ENCODE assay signal across 24 cellular contexts in genomic region chr17:50927287-50927686, GRCh38.
DNase-seq lines count a peak whose midpoint lies in the region; ATAC-seq and TF ChIP-seq lines count a peak whose summit lies in the region.
"Had no signal": no experiment of that assay in that cellular context is flagged by ENCODE, and none has a peak within 500 bp of the region (broad histone marks: within the 10 kb centered on the region; RNA-seq: fewer than 3 reads in every experiment).

No MANE protein-coding gene starts in this region.

- H3K9me3 Mint-ChIP-seq in CD4-positive, alpha-beta memory T cell = no peaks in the 10 kb centered on the region
- no peaks in the 10 kb centered on the region for H3K9me3 Mint-ChIP-seq in stimulated activated effector memory CD8-positive, alpha-beta T cell treated with anti-CD3 and anti-CD28 coated beads, Interleukin-12 subunit alpha, Interleukin-12 subunit beta, amount 100 ng/mL, for 72 hours
- H3K9me3 Mint-ChIP-seq: HFFc6, IgD-negative memory B cell had no signal

- no peak overlapping the region for H3K27ac ChIP-seq in CD4-positive, alpha-beta memory T cell (ENCODE audit: low read depth, low read length)
- H3K27ac ChIP-seq in prostate gland = no peak overlapping the region
- H3K27ac ChIP-seq: KMS-11, PC-9, SJCRH30 had no signal

- DNase-seq in CD4-positive, alpha-beta memory T cell = no peak
- DNase-seq in T-helper 17 cell = no peak
- peak; percentile 63 for DNase-seq in left lobe of liver (ENCODE audit: low spot score)
- DNase-seq in stimulated activated effector memory CD8-positive, alpha-beta T cell treated with anti-CD3 and anti-CD28 coated beads, Interleukin-12 subunit alpha, Interleukin-12 subunit beta, amount 100 ng/mL, for 72 hours (ENCODE audit: low spot score in 2 of 2) = no peak
- DNase-seq in prostate gland (ENCODE audit: low spot score) = no peak
- no peak for DNase-seq in EL
- DNase-seq: BE2C, COR-L47, GDM1, GOT3, HFFc6, MM.1S, NCI-H2029 treated with DMSO at 0.1 percent for 48 hours, NCI-H446 treated with DMSO at 0.1 percent for 48 hours, NCI-H526, SJCRH30 had no signal

- intact Hi-C loops in CD4-positive, alpha-beta memory T cell (cut with micrococcal nuclease) = no loop called here
- intact Hi-C loops in prostate gland (cut with DNase I) = no loop called here

- no peak for TF ChIP-seq POLR2A in prostate gland (IDR thresholded peaks at IDR 0.05)

- POLR2A ChIA-PET in CD4-positive, alpha-beta memory T cell (lab: Charles Lee; ENCODE audit: partially characterized antibody) = interaction anchor here (1.0 to 33.8 kb wide), 4 partner anchors 17 to 65 kb away, joined by 5 to 688 read pairs (median 10); partner anchors contain the start of gene TOB1

- 78% methylated on average over 4 of the region's 4 CpGs for WGBS in prostate gland

- no peaks in the 10 kb centered on the region for H3K9me3 ChIP-seq in CD4-positive, alpha-beta memory T cell (ENCODE audit: control insufficient read depth in 1 of 2, low read length in 2 of 2)
- H3K9me3 ChIP-seq in T-helper 17 cell (ENCODE audit: control insufficient read depth, low read length, poor library complexity, severe bottlenecking) (no peaks in the 10 kb centered on the region), prostate gland (no peaks in the 10 kb centered on the region)
- H3K9me3 ChIP-seq: BE2C, HAP-1, SJCRH30 had no signal

- no peak for TF ChIP-seq CTCF in prostate gland (IDR thresholded peaks at IDR 0.05)

- no peak overlapping the region for H3K4me3 ChIP-seq in CD4-positive, alpha-beta memory T cell (ENCODE audit: low read length in 2 of 2)
- H3K4me3 ChIP-seq in prostate gland = no peak overlapping the region
- H3K4me3 ChIP-seq: HAP-1, PC-9, SJCRH30 had no signal

- no peaks in the 10 kb centered on the region for H3K36me3 ChIP-seq in CD4-positive, alpha-beta memory T cell (ENCODE audit: insufficient read depth, low read length)
- no peaks in the 10 kb centered on the region for H3K36me3 ChIP-seq in prostate gland
- H3K36me3 ChIP-seq: BE2C, HAP-1, SJCRH30 had no signal

- peak; percentile 68 for ATAC-seq in T-helper 17 cell
- ATAC-seq in left lobe of liver = peak; percentile 51
- no peak for ATAC-seq in stimulated activated effector memory CD8-positive, alpha-beta T cell treated with anti-CD3 and anti-CD28 coated beads, Interleukin-12 subunit alpha, Interleukin-12 subunit beta, amount 100 ng/mL, for 72 hours
- ATAC-seq in HG03095 (IDR thresholded peaks at IDR 0.05; ENCODE audit: unreplicated experiment) = no peak
- ATAC-seq: Right ventricle myocardium inferior, SK-N-SH treated with all-trans-retinoic acid at 6 μM for 48 hours had no signal

- H3K27ac Mint-ChIP-seq in CD4-positive, alpha-beta memory T cell = peak overlapping the region in 6 of 7 donors; percentile 36 to 84 (median 71)
- peak overlapping the region; percentile 94 for H3K27ac Mint-ChIP-seq in T-helper 17 cell
- peak overlapping the region; percentile 60 for H3K27ac Mint-ChIP-seq in stimulated activated effector memory CD8-positive, alpha-beta T cell treated with anti-CD3 and anti-CD28 coated beads, Interleukin-12 subunit alpha, Interleukin-12 subunit beta, amount 100 ng/mL, for 72 hours
- H3K27ac Mint-ChIP-seq: HFFc6, IgD-negative memory B cell had no signal

- no peaks in the 10 kb centered on the region for H3K27me3 Mint-ChIP-seq in CD4-positive, alpha-beta memory T cell
- no peaks in the 10 kb centered on the region for H3K27me3 Mint-ChIP-seq in T-helper 17 cell

- peaks cover 18 to 84% (median 41%) of the 10 kb centered on the region in 4 donors for H3K4me1 Mint-ChIP-seq in CD4-positive, alpha-beta memory T cell
- peaks cover 41% of the 10 kb centered on the region for H3K4me1 Mint-ChIP-seq in T-helper 17 cell
- H3K4me1 Mint-ChIP-seq in stimulated activated effector memory CD8-positive, alpha-beta T cell treated with anti-CD3 and anti-CD28 coated beads, Interleukin-12 subunit alpha, Interleukin-12 subunit beta, amount 100 ng/mL, for 72 hours = peaks cover 60% of the 10 kb centered on the region

- CTCF ChIA-PET in CD4-positive, alpha-beta memory T cell (lab: Charles Lee; ENCODE audit: partially characterized antibody) = interaction anchor here (0.6 to 2.0 kb wide), 4 partner anchors 21 to 75 kb away, joined by 3 to 5 read pairs (median 4); partner anchors contain the start of gene TOB1

- no peaks in the 10 kb centered on the region for H3K27me3 ChIP-seq in CD4-positive, alpha-beta memory T cell (ENCODE audit: insufficient read depth, low read length)
- H3K27me3 ChIP-seq in prostate gland (replicated peaks; ENCODE audit: insufficient read depth) = no peaks in the 10 kb centered on the region
- H3K27me3 ChIP-seq: BE2C, SJCRH30 had no signal

- H3K36me3 Mint-ChIP-seq in CD4-positive, alpha-beta memory T cell = no peaks in the 10 kb centered on the region
- H3K36me3 Mint-ChIP-seq in T-helper 17 cell (ENCODE audit: low read depth) = no peaks in the 10 kb centered on the region
- no peaks in the 10 kb centered on the region for H3K36me3 Mint-ChIP-seq in stimulated activated effector memory CD8-positive, alpha-beta T cell treated with anti-CD3 and anti-CD28 coated beads, Interleukin-12 subunit alpha, Interleukin-12 subunit beta, amount 100 ng/mL, for 72 hours
- H3K36me3 Mint-ChIP-seq: IgD-negative memory B cell had no signal

- peak overlapping the region in 3 of 8 donors; percentile 15 to 48 (median 33) for H3K4me3 Mint-ChIP-seq in CD4-positive, alpha-beta memory T cell
- H3K4me3 Mint-ChIP-seq in T-helper 17 cell = peak overlapping the region; percentile 76
- H3K4me3 Mint-ChIP-seq in stimulated activated effector memory CD8-positive, alpha-beta T cell treated with anti-CD3 and anti-CD28 coated beads, Interleukin-12 subunit alpha, Interleukin-12 subunit beta, amount 100 ng/mL, for 72 hours = no peak overlapping the region
- H3K4me3 Mint-ChIP-seq: CD14-positive monocyte, HFFc6, IgD-negative memory B cell had no signal

- peaks cover 41% of the 10 kb centered on the region for H3K4me1 ChIP-seq in CD4-positive, alpha-beta memory T cell (ENCODE audit: insufficient read depth, low read length)
- H3K4me1 ChIP-seq in prostate gland (replicated peaks) = no peaks in the 10 kb centered on the region

Comparison
In these comparisons a context has a peak if more than half of its experiments do, and no peak if none do; other contexts are left out.
1. ATAC-seq: peak in T-helper 17 cell (single experiment) and left lobe of liver (single experiment); none in stimulated activated effector memory CD8-positive, alpha-beta T cell treated with anti-CD3 and anti-CD28 coated beads, Interleukin-12 subunit alpha, Interleukin-12 subunit beta, amount 100 ng/mL, for 72 hours (single experiment) and HG03095 (single experiment).
2. Peak in every context shown above with its lines, with median percentiles within 50 percentile points of each other: H3K27ac Mint-ChIP-seq.